ENCODE assay signal across 8 cellular contexts in the genomic region with DNA sequence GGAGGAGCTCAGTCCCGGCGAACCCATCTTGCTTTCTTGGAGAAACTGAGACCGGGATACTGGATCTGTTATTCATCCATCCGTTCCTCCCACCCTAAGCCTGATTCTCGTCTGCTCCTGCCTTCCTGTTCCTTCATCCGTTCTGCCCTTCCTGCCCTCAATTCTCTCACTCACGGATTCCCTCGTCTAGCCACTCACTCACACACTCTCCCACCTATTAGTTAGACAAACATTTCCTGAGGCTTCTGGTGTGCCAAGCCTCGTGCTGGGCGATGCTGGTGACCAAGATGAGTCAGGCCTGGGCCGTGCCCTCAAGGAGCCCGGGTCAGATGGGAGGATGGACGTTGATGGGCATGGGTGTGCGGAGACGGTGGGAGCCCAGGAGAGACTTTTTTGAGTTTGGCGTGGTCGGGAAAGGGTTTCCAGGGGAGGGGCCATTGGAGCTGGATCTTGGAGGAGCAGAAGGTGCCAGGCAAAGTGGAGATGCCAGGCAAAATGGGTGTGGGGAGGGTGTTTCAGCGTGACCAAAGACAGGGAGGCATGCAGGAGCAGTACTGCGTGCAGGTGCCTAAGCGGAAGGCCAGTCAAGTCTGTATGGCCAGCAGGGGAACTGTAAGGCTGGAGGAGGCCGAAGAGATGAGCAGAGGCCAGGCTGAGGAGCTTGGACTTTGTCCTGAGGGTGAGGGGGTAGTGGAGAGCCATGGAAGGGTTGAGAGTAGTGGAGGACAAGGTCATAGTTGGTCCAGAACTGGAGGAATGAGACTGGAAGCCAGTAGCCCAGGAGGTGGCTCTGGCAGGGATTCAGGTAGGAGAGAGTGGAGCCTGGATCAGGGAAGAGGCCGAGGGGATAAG. TPM values are rescaled to one million over a fixed set of nuclear protein-coding genes. Genes with fewer than 3 reads are reported as not detected.
A peak's percentile ranks its signal among the peaks of the same experiment; 100 is the strongest.
DNase-seq lines count a peak whose midpoint lies in the region; ATAC-seq and TF ChIP-seq lines count a peak whose summit lies in the region.

No MANE protein-coding gene starts in this region.

- DNase-seq in Calu3 (no peak), endothelial cell (ENCODE audit: low spot score) (no peak), osteocyte (ENCODE audit: extremely low spot score, unreplicated experiment) (no peak), SHP77 treated with DMSO at 0.1 percent for 48 hours (lab: John Stamatoyannopoulos, UW) (no peak), ureter (ENCODE audit: low spot score) (no peak), GM03348 (ENCODE audit: low spot score) (no peak)

- ATAC-seq in HG03565 (IDR thresholded peaks at IDR 0.05; ENCODE audit: unreplicated experiment) = no peak

- no peaks in the 10 kb centered on the region for H4K20me1 ChIP-seq in OCI-LY1 (ENCODE audit: insufficient read depth, low read length)

- H3K27ac ChIP-seq in OCI-LY1 (ENCODE audit: low read depth, low read length, poor library complexity, severe bottlenecking) = no peak overlapping the region

- H3K9me2 ChIP-seq in OCI-LY1 (ENCODE audit: low read depth, low read length) = no peaks in the 10 kb centered on the region

- H3K4me1 Mint-ChIP-seq in Calu3 (ENCODE audit: low read depth, unreplicated experiment) = peaks cover 29% of the 10 kb centered on the region
- H3K4me1 Mint-ChIP-seq in endothelial cell (ENCODE audit: unreplicated experiment) = peaks cover 37% of the 10 kb centered on the region
- peaks cover 31% of the 10 kb centered on the region for H3K4me1 Mint-ChIP-seq in osteocyte (ENCODE audit: unreplicated experiment)

- H3K36me3 Mint-ChIP-seq in Calu3 (ENCODE audit: insufficient read depth, unreplicated experiment) = peaks cover 35% of the 10 kb centered on the region
- peaks cover 9% of the 10 kb centered on the region for H3K36me3 Mint-ChIP-seq in endothelial cell (ENCODE audit: low read depth, unreplicated experiment)
- H3K36me3 Mint-ChIP-seq in osteocyte (ENCODE audit: unreplicated experiment) = no peaks in the 10 kb centered on the region

- H3K4me2 ChIP-seq in OCI-LY1 (ENCODE audit: low read length) = peak overlapping the region; percentile 98

- CTCF ChIA-PET in Calu3 (lab: Charles Lee) = interaction anchor here (1.0 to 2.5 kb wide), 6 partner anchors 12 to 154 kb away, joined by 3 to 13 read pairs (median 4); no protein-coding TSS in a partner anchor

- TF ChIP-seq CTCF in Calu3 (IDR thresholded peaks at IDR 0.05; ENCODE audit: unreplicated experiment) (no peak), OCI-LY1 (IDR thresholded peaks at IDR 0.05; ENCODE audit: low read length) (no peak), endothelial cell (IDR thresholded peaks at IDR 0.05; ENCODE audit: unreplicated experiment) (no peak), osteocyte (IDR thresholded peaks at IDR 0.05) (no peak)

- no peaks in the 10 kb centered on the region for H3K9me3 Mint-ChIP-seq in Calu3 (ENCODE audit: low read depth, unreplicated experiment)
- no peaks in the 10 kb centered on the region for H3K9me3 Mint-ChIP-seq in endothelial cell (ENCODE audit: unreplicated experiment)
- no peaks in the 10 kb centered on the region for H3K9me3 Mint-ChIP-seq in osteocyte (ENCODE audit: unreplicated experiment)

- peaks cover 2% of the 10 kb centered on the region for H3K36me3 ChIP-seq in OCI-LY1 (ENCODE audit: insufficient read depth, low read length)

- peak overlapping the region; percentile 85 for H3K9ac ChIP-seq in OCI-LY1 (ENCODE audit: low read length)

- H3K27me3 Mint-ChIP-seq in Calu3 (ENCODE audit: unreplicated experiment) (peaks cover 12% of the 10 kb centered on the region), endothelial cell (ENCODE audit: unreplicated experiment) (peaks cover 24% of the 10 kb centered on the region), osteocyte (ENCODE audit: unreplicated experiment) (no peaks in the 10 kb centered on the region)

- peak overlapping the region; percentile 90 for H3K27ac Mint-ChIP-seq in Calu3 (ENCODE audit: unreplicated experiment)
- H3K27ac Mint-ChIP-seq in endothelial cell (ENCODE audit: unreplicated experiment) = peak overlapping the region; percentile 40
- peak overlapping the region; percentile 90 for H3K27ac Mint-ChIP-seq in osteocyte (ENCODE audit: unreplicated experiment)

- H3K9me3 ChIP-seq in OCI-LY1 (ENCODE audit: low read length) = no peaks in the 10 kb centered on the region

- BruUV-seq in Calu3 (replicated peaks; lab: Mats Ljungman, UMichigan) = TSS peak; percentile 73

- no peaks in the 10 kb centered on the region for H3K79me2 ChIP-seq in OCI-LY1 (ENCODE audit: insufficient read depth, low read length)

- H3K4me3 ChIP-seq in OCI-LY1 (ENCODE audit: low read depth, low read length, poor library complexity, severe bottlenecking) = peak overlapping the region; percentile 83

- intact Hi-C loops in Calu3 (cut with micrococcal nuclease; ENCODE audit: unreplicated experiment) = no loop called here

- H3F3A ChIP-seq in OCI-LY1 (ENCODE audit: insufficient read depth, low read length) = no peaks in the 10 kb centered on the region; the same call in 1 of the 2 replicates

- peaks cover 24% of the 10 kb centered on the region for H3K4me1 ChIP-seq in OCI-LY1 (ENCODE audit: insufficient read depth, low read length, severe bottlenecking)

- H3K4me3 Mint-ChIP-seq in Calu3 (ENCODE audit: low read depth, unreplicated experiment) (peak overlapping the region; percentile 86), endothelial cell (ENCODE audit: unreplicated experiment) (peak overlapping the region; percentile 90), osteocyte (ENCODE audit: unreplicated experiment) (peak overlapping the region; percentile 90)

- H2AFZ ChIP-seq in OCI-LY1 (ENCODE audit: low read length) = peak overlapping the region; percentile 33; the same call in 1 of the 2 replicates

- no peaks in the 10 kb centered on the region for H3K27me3 ChIP-seq in OCI-LY1 (ENCODE audit: insufficient read depth, low read length)

RNA-seq across cellular contexts. Expression of gene CNFN, which starts 7.4 kb away (rescaled TPM):
- 1.6 TPM in 2 replicates for total RNA-seq in Calu3 (2022)
- total RNA-seq in endothelial cell (ENCODE audit: unreplicated experiment) = 4.1 TPM
- total RNA-seq in osteocyte = not detected in 2 replicates
- total RNA-seq in ureter = 5.3 TPM

RNA-seq across cellular contexts. Expression of gene LIPE, which starts 29.6 kb away (rescaled TPM):
- total RNA-seq in Calu3 (2022) (17.1 and 22.0 TPM in 2 replicates), endothelial cell (ENCODE audit: unreplicated experiment) (5.5 TPM), osteocyte (7.6 and 8.4 TPM in 2 replicates), ureter (23.6 TPM)

RNA-seq across cellular contexts. Expression of gene CXCL17, which starts 45.2 kb away (rescaled TPM):
- 3.8 and 4.0 TPM in 2 replicates for total RNA-seq in Calu3 (2022)
- total RNA-seq in endothelial cell (ENCODE audit: unreplicated experiment) = not detected
- total RNA-seq in osteocyte = not detected in 2 replicates
- total RNA-seq in ureter = 77.8 TPM

Comparison
In these comparisons a context has a peak if more than half of its experiments do, and no peak if none do; other contexts are left out.
1. H3K27ac Mint-ChIP-seq: peak in every context shown above with its lines; median percentile 90 in Calu3; 90 in osteocyte; 40 in endothelial cell.
2. RNA of gene CXCL17, which starts 45.2 kb away (total RNA-seq): 77.8 TPM in ureter (single experiment); 3.8 to 4.0 TPM in Calu3, not detected in endothelial cell (single experiment) and not detected in osteocyte; every median in the first group is over 10 times any median in the second.
3. Peak in every context shown above with its lines, with median percentiles within 50 percentile points of each other: H3K4me3 Mint-ChIP-seq.